18 cellular contexts compared by ENCODE assay signal in genomic region chr11:109377039-109377742, GRCh38. TPM values are rescaled to one million over a fixed set of nuclear protein-coding genes. Genes with fewer than 3 reads are reported as not detected.
A peak's percentile ranks its signal among the peaks of the same experiment; 100 is the strongest.
DNase-seq lines count a peak whose midpoint lies in the region; ATAC-seq and TF ChIP-seq lines count a peak whose summit lies in the region.
"Had no signal": no experiment of that assay in that cellular context is flagged by ENCODE, and none has a peak within 500 bp of the region (broad histone marks: within the 10 kb centered on the region; RNA-seq: fewer than 3 reads in every experiment).

No MANE protein-coding gene starts in this region.

- peaks cover 20% of the 10 kb centered on the region for H3K4me1 ChIP-seq in left ventricle myocardium inferior
- H3K4me1 ChIP-seq: A549, Caco-2 had no signal

- H3K27ac Mint-ChIP-seq in endothelial cell (ENCODE audit: unreplicated experiment): peak overlapping the region; percentile 84
- H3K27ac Mint-ChIP-seq: CD4-positive, alpha-beta T cell; HFFc6 had no signal

- H3K27me3 Mint-ChIP-seq in endothelial cell (ENCODE audit: unreplicated experiment): peaks cover 1% of the 10 kb centered on the region
- H3K27me3 Mint-ChIP-seq: CD4-positive, alpha-beta T cell had no signal

- no peaks in the 10 kb centered on the region for H3K36me3 Mint-ChIP-seq in endothelial cell (ENCODE audit: low read depth, unreplicated experiment)

- H3K4me3 ChIP-seq in left ventricle myocardium inferior: no peak overlapping the region
- H3K4me3 ChIP-seq: A549 had no signal

- no peak for TF ChIP-seq CTCF in endothelial cell (IDR thresholded peaks at IDR 0.05; ENCODE audit: unreplicated experiment)
- no peak for TF ChIP-seq CTCF in left ventricle myocardium inferior (IDR thresholded peaks at IDR 0.05; ENCODE audit: borderline replicate concordance)

- ATAC-seq in Right ventricle myocardium inferior (peak; percentile 68), GM21528 (IDR thresholded peaks at IDR 0.05; ENCODE audit: low FRiP score, unreplicated experiment) (no peak), HG03095 (IDR thresholded peaks at IDR 0.05; ENCODE audit: unreplicated experiment) (no peak)
- ATAC-seq: A549, HCT116 had no signal

- no peak overlapping the region for H3K4me3 Mint-ChIP-seq in endothelial cell (ENCODE audit: unreplicated experiment)
- H3K4me3 Mint-ChIP-seq: CD4-positive, alpha-beta T cell; HFFc6 had no signal

- intact Hi-C loops in Right ventricle myocardium inferior (cut with DNase I): no loop called here
- intact Hi-C loops in cardiac septum (cut with DNase I): no loop called here
- intact Hi-C loops in left ventricle myocardium inferior (cut with micrococcal nuclease): no loop called here

- H3K9me3 ChIP-seq in left ventricle myocardium inferior (replicated peaks): no peaks in the 10 kb centered on the region
- H3K9me3 ChIP-seq: A549, Caco-2 had no signal

- DNase-seq in Right ventricle myocardium inferior (ENCODE audit: missing footprints) (no peak), cardiac septum (ENCODE audit: low spot score) (no peak), endothelial cell (ENCODE audit: low spot score) (peak; percentile 27), left ventricle myocardium inferior (no peak)
- DNase-seq in stimulated activated CD4-positive, alpha-beta T cell treated with anti-CD3 and anti-CD28 coated beads, Interleukin-4, amount 100 ng/mL, for 24 hours: no peak
- DNase-seq: AML-193; Caco-2; CD4-positive, alpha-beta T cell; GOT3; H7; HFFc6 had no signal

- no peaks in the 10 kb centered on the region for H3K36me3 ChIP-seq in left ventricle myocardium inferior

- H3K4me1 Mint-ChIP-seq in endothelial cell (ENCODE audit: unreplicated experiment): peaks cover 30% of the 10 kb centered on the region

- no peaks in the 10 kb centered on the region for H3K27me3 ChIP-seq in left ventricle myocardium inferior (ENCODE audit: low read depth)

- no peaks in the 10 kb centered on the region for H3K9me3 Mint-ChIP-seq in endothelial cell (ENCODE audit: unreplicated experiment)
- H3K9me3 Mint-ChIP-seq: CD4-positive, alpha-beta T cell; HFFc6 had no signal

- H3K27ac ChIP-seq in left ventricle myocardium inferior (replicated peaks): peak overlapping the region; percentile 8
- H3K27ac ChIP-seq: 22Rv1, A549, C4-2B had no signal

RNA-seq across cellular contexts. Expression of gene C11orf87, which starts 44.8 kb away (rescaled TPM):
- not detected for total RNA-seq in Right ventricle myocardium inferior
- total RNA-seq in cardiac septum: 0.03 TPM
- 0.46 TPM for total RNA-seq in endothelial cell (ENCODE audit: unreplicated experiment)
- total RNA-seq in left ventricle myocardium inferior: 0.14 TPM
- total RNA-seq: Caco-2; CD4-positive, alpha-beta T cell; H7; HT-29 had no signal
